Comparison of ENCODE assay signal across 32 cellular contexts in the genomic region with DNA sequence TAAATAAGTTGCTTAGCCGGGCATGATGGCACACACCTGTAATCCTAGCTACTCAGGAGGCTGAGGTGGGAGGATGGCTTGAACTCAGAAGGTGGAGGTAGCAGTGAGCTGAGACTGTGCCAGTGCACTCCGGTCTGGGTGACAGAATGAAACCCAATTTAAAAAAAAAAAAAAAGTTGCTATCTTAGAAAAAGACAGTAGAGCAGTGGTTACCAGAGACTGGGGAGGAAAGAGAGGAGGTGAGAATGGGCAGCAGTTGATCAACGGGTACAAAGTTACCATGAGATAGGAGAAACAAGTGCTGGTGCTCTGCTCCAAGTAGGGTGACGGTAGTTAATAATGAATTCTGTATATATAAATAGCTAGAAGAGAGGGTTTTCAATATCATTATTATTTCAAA. TPM values are rescaled to one million over a fixed set of nuclear protein-coding genes. Genes with fewer than 3 reads are reported as not detected.
DNase-seq lines count a peak whose midpoint lies in the region; ATAC-seq and TF ChIP-seq lines count a peak whose summit lies in the region.
"Had no signal": no experiment of that assay in that cellular context is flagged by ENCODE, and none has a peak within 500 bp of the region (broad histone marks: within the 10 kb centered on the region; RNA-seq: fewer than 3 reads in every experiment).

No MANE protein-coding gene starts in this region.

- peak overlapping the region; percentile 47 for H3K4me3 Mint-ChIP-seq in activated CD4-positive, alpha-beta T cell treated with anti-CD3 and anti-CD28 coated beads, Interleukin-2, amount 10 ng/mL, durations not matched to agents 24 days and 14 days
- H3K4me3 Mint-ChIP-seq in CD4-positive, alpha-beta T cell, result peak overlapping the region; percentile 18
- peak overlapping the region; percentile 43 for H3K4me3 Mint-ChIP-seq in activated CD8-positive, alpha-beta T cell treated with anti-CD3 and anti-CD28 coated beads, Interleukin-2, amount 10 ng/mL, durations not matched to agents 7 days and 5 days
- peak overlapping the region; percentile 49 to 81 (median 72) for H3K4me3 Mint-ChIP-seq in immature natural killer cell

- DNase-seq in activated CD4-positive, alpha-beta T cell treated with anti-CD3 and anti-CD28 coated beads, Interleukin-2, amount 10 ng/mL, durations not matched to agents 24 days and 14 days, result no peak
- DNase-seq in activated CD4-positive, alpha-beta T cell treated with anti-CD3 and anti-CD28 coated beads for 1 hour, result no peak
- no peak for DNase-seq in CD4-positive, alpha-beta T cell
- DNase-seq in activated CD8-positive, alpha-beta T cell treated with anti-CD3 and anti-CD28 coated beads, Interleukin-2, amount 10 ng/mL, durations not matched to agents 7 days and 5 days, result no peak
- peak in 1 of 3 donors; percentile 47 for DNase-seq in immature natural killer cell
- no peak for DNase-seq in NCI-H748 (lab: John Stamatoyannopoulos, UW; ENCODE audit: unreplicated experiment)
- DNase-seq: 8988T; activated CD4-positive, alpha-beta T cell treated with anti-CD3 and anti-CD28 coated beads for 4 hours; activated effector memory CD4-positive, alpha-beta T cell treated with Interleukin-2 at 50 U/mL for 16 hours; brain microvascular endothelial cell; HCEC 1CT; hypothalamus; mammary epithelial cell; NCI-H1436 treated with DMSO at 0.1 percent for 48 hours; NCI-H2081 treated with DMSO at 0.1 percent for 48 hours; NCI-H2227 treated with DMSO at 0.1 percent for 48 hours; NCI-H748 treated with DMSO at 0.1 percent for 48 hours; posterior cingulate gyrus; right cardiac atrium; SHP77; stimulated activated naive CD8-positive, alpha-beta T cell treated with anti-CD3 and anti-CD28 coated beads, Interleukin-15, Interleukin-2, amounts not matched to agents 100 U/mL and 50 U/mL, for 24 hours; T-helper 9 cell had no signal

- H3K9me3 ChIP-seq in CD4-positive, alpha-beta T cell (ENCODE audit: control insufficient read depth, low read length), result no peaks in the 10 kb centered on the region
- H3K9me3 ChIP-seq: thoracic aorta had no signal

- no peaks in the 10 kb centered on the region for H3K27me3 ChIP-seq in CD4-positive, alpha-beta T cell (ENCODE audit: control insufficient read depth, insufficient read depth, low read length)

- H3K27me3 Mint-ChIP-seq in activated CD4-positive, alpha-beta T cell treated with anti-CD3 and anti-CD28 coated beads, Interleukin-2, amount 10 ng/mL, durations not matched to agents 24 days and 14 days, result peaks cover 37% of the 10 kb centered on the region
- no peaks in the 10 kb centered on the region for H3K27me3 Mint-ChIP-seq in CD4-positive, alpha-beta T cell
- H3K27me3 Mint-ChIP-seq in activated CD8-positive, alpha-beta T cell treated with anti-CD3 and anti-CD28 coated beads, Interleukin-2, amount 10 ng/mL, durations not matched to agents 7 days and 5 days (ENCODE audit: low read depth), result peaks cover 2% of the 10 kb centered on the region
- H3K27me3 Mint-ChIP-seq in immature natural killer cell (ENCODE audit: low read depth in 3 of 3), result peaks cover 0 to 3% (median under 1%) of the 10 kb centered on the region in 3 donors
- H3K27me3 Mint-ChIP-seq: IgD-negative memory B cell had no signal

- no peak for TF ChIP-seq CTCF in CD4-positive, alpha-beta T cell (IDR thresholded peaks at IDR 0.05)

- POLR2A ChIA-PET in CD4-positive, alpha-beta T cell (lab: Charles Lee), result no interaction called here
- POLR2A ChIA-PET in activated CD8-positive, alpha-beta T cell treated with anti-CD3 and anti-CD28 coated beads, Interleukin-2, amount 10 ng/mL, durations not matched to agents 7 days and 5 days (lab: Charles Lee), result interaction anchor here (1.7 to 3.3 kb wide), 2 partner anchors 16 to 69 kb away, joined by 9 to 23 read pairs; partner anchors contain the start of gene CCR5

- no peak for ATAC-seq in CD4-positive, alpha-beta T cell (ENCODE audit: poor library complexity)
- ATAC-seq in activated CD8-positive, alpha-beta T cell treated with anti-CD3 and anti-CD28 coated beads, Interleukin-2, amount 10 ng/mL, durations not matched to agents 7 days and 5 days, result peak; percentile 21
- ATAC-seq in HG03196 (IDR thresholded peaks at IDR 0.05; ENCODE audit: unreplicated experiment) (no peak), GM19351 (IDR thresholded peaks at IDR 0.05; ENCODE audit: unreplicated experiment) (no peak)
- ATAC-seq: Panc1, right cardiac atrium had no signal

- H3K9me3 Mint-ChIP-seq in activated CD4-positive, alpha-beta T cell treated with anti-CD3 and anti-CD28 coated beads, Interleukin-2, amount 10 ng/mL, durations not matched to agents 24 days and 14 days, result peaks cover 17% of the 10 kb centered on the region
- H3K9me3 Mint-ChIP-seq in CD4-positive, alpha-beta T cell, result no peaks in the 10 kb centered on the region
- H3K9me3 Mint-ChIP-seq in activated CD8-positive, alpha-beta T cell treated with anti-CD3 and anti-CD28 coated beads, Interleukin-2, amount 10 ng/mL, durations not matched to agents 7 days and 5 days (ENCODE audit: insufficient read depth), result peaks cover 8% of the 10 kb centered on the region
- peaks cover 0 to 2% (median 0%) of the 10 kb centered on the region in 6 donors for H3K9me3 Mint-ChIP-seq in immature natural killer cell
- H3K9me3 Mint-ChIP-seq: IgD-negative memory B cell had no signal

- CTCF ChIA-PET in CD4-positive, alpha-beta T cell (lab: Charles Lee), result interaction anchor here (1.4 kb wide), 1 partner anchor 77 kb away, joined by 10 read pairs; no protein-coding TSS in a partner anchor
- CTCF ChIA-PET in activated CD8-positive, alpha-beta T cell treated with anti-CD3 and anti-CD28 coated beads, Interleukin-2, amount 10 ng/mL, durations not matched to agents 7 days and 5 days (lab: Charles Lee), result interaction anchor here (1.4 to 10.1 kb wide), 6 partner anchors 11 to 275 kb away, joined by 4 to 198 read pairs (median 13); partner anchors contain the start of gene CCR5

- intact Hi-C loops in activated CD4-positive, alpha-beta T cell treated with anti-CD3 and anti-CD28 coated beads, Interleukin-2, amount 10 ng/mL, durations not matched to agents 24 days and 14 days (cut with micrococcal nuclease), result loop anchor here (2.0 to 5.0 kb wide), 3 partner anchors 54 to 256 kb away; no protein-coding TSS in a partner anchor
- intact Hi-C loops in CD4-positive, alpha-beta T cell (cut with DNase I, micrococcal nuclease), result no loop called here

- no peak overlapping the region for H3K27ac ChIP-seq in CD4-positive, alpha-beta T cell (ENCODE audit: low read depth, low read length)
- H3K27ac ChIP-seq: brain microvascular endothelial cell, C4-2B, thoracic aorta had no signal

- peak overlapping the region; percentile 70 for H3K27ac Mint-ChIP-seq in activated CD4-positive, alpha-beta T cell treated with anti-CD3 and anti-CD28 coated beads, Interleukin-2, amount 10 ng/mL, durations not matched to agents 24 days and 14 days
- peak overlapping the region; percentile 16 for H3K27ac Mint-ChIP-seq in CD4-positive, alpha-beta T cell
- peak overlapping the region; percentile 73 for H3K27ac Mint-ChIP-seq in activated CD8-positive, alpha-beta T cell treated with anti-CD3 and anti-CD28 coated beads, Interleukin-2, amount 10 ng/mL, durations not matched to agents 7 days and 5 days
- H3K27ac Mint-ChIP-seq in immature natural killer cell, result peak overlapping the region; percentile 39 to 82 (median 64)
- H3K27ac Mint-ChIP-seq: IgD-negative memory B cell had no signal

- peaks cover 82% of the 10 kb centered on the region for H3K4me1 Mint-ChIP-seq in activated CD4-positive, alpha-beta T cell treated with anti-CD3 and anti-CD28 coated beads, Interleukin-2, amount 10 ng/mL, durations not matched to agents 24 days and 14 days
- peaks cover 68% of the 10 kb centered on the region for H3K4me1 Mint-ChIP-seq in CD4-positive, alpha-beta T cell (ENCODE audit: low read depth)
- peaks cover 97% of the 10 kb centered on the region for H3K4me1 Mint-ChIP-seq in activated CD8-positive, alpha-beta T cell treated with anti-CD3 and anti-CD28 coated beads, Interleukin-2, amount 10 ng/mL, durations not matched to agents 7 days and 5 days (ENCODE audit: low read depth)
- peaks cover 80 to 90% of the 10 kb centered on the region in 2 donors for H3K4me1 Mint-ChIP-seq in immature natural killer cell

- peaks cover 17% of the 10 kb centered on the region for H3K36me3 Mint-ChIP-seq in activated CD4-positive, alpha-beta T cell treated with anti-CD3 and anti-CD28 coated beads, Interleukin-2, amount 10 ng/mL, durations not matched to agents 24 days and 14 days (ENCODE audit: low read depth)
- no peaks in the 10 kb centered on the region for H3K36me3 Mint-ChIP-seq in CD4-positive, alpha-beta T cell (ENCODE audit: low read depth)
- peaks cover 58% of the 10 kb centered on the region for H3K36me3 Mint-ChIP-seq in activated CD8-positive, alpha-beta T cell treated with anti-CD3 and anti-CD28 coated beads, Interleukin-2, amount 10 ng/mL, durations not matched to agents 7 days and 5 days (ENCODE audit: low read depth)
- H3K36me3 Mint-ChIP-seq in immature natural killer cell, result peaks cover 0 to 8% (median 0%) of the 10 kb centered on the region in 3 donors

RNA-seq across cellular contexts. Expression of gene CCR2, which starts 0.8 kb away (rescaled TPM):
- total RNA-seq in activated CD4-positive, alpha-beta T cell treated with anti-CD3 and anti-CD28 coated beads, Interleukin-2, amount 10 ng/mL, durations not matched to agents 24 days and 14 days, result 6.1 and 6.8 TPM in 2 replicates
- 1 to 10 TPM in 1 of 2 experiments, under 1 TPM in 1; 0.99 to 1.0 TPM for total RNA-seq in CD4-positive, alpha-beta T cell
- 10 to 100 TPM; 70.8 to 70.9 TPM for total RNA-seq in activated CD8-positive, alpha-beta T cell treated with anti-CD3 and anti-CD28 coated beads, Interleukin-2, amount 10 ng/mL, durations not matched to agents 7 days and 5 days
- 10 to 100 TPM in 1 of 3 donors, 1 to 10 TPM in 2; 3.5 to 10.8 (median 6.7) TPM for polyA plus RNA-seq in immature natural killer cell
- total RNA-seq: Daoy, glomerular endothelial cell, HT-29, mammary epithelial cell, smooth muscle cell had no signal
- polyA plus RNA-seq: mammary epithelial cell, smooth muscle cell had no signal

RNA-seq across cellular contexts. Expression of gene CCR5, which starts 17.7 kb away (rescaled TPM):
- 1.7 and 2.3 TPM in 2 replicates for total RNA-seq in activated CD4-positive, alpha-beta T cell treated with anti-CD3 and anti-CD28 coated beads, Interleukin-2, amount 10 ng/mL, durations not matched to agents 24 days and 14 days
- 1 to 10 TPM; 1.1 to 1.4 TPM for total RNA-seq in CD4-positive, alpha-beta T cell
- total RNA-seq in activated CD8-positive, alpha-beta T cell treated with anti-CD3 and anti-CD28 coated beads, Interleukin-2, amount 10 ng/mL, durations not matched to agents 7 days and 5 days, result 10 to 100 TPM; 38.4 to 38.8 TPM
- polyA plus RNA-seq in immature natural killer cell, result 1 to 10 TPM in 2 of 3 donors, not detected in 1; 1.4 to 4.2 TPM
- total RNA-seq: Daoy, glomerular endothelial cell, HT-29, mammary epithelial cell, smooth muscle cell had no signal
- polyA plus RNA-seq: IgD-negative memory B cell, mammary epithelial cell, smooth muscle cell had no signal

RNA-seq across cellular contexts. Expression of gene CCRL2, which starts 54.0 kb away (rescaled TPM):
- 1.7 and 1.9 TPM in 2 replicates for total RNA-seq in activated CD4-positive, alpha-beta T cell treated with anti-CD3 and anti-CD28 coated beads, Interleukin-2, amount 10 ng/mL, durations not matched to agents 24 days and 14 days
- 1 to 10 TPM; 4.3 to 4.5 TPM for total RNA-seq in CD4-positive, alpha-beta T cell
- total RNA-seq in activated CD8-positive, alpha-beta T cell treated with anti-CD3 and anti-CD28 coated beads, Interleukin-2, amount 10 ng/mL, durations not matched to agents 7 days and 5 days, result 10 to 100 TPM; 10.1 to 11.2 TPM
- 1 to 10 TPM; 1.3 to 2.0 (median 1.4) TPM for polyA plus RNA-seq in immature natural killer cell
- total RNA-seq: mammary epithelial cell, smooth muscle cell had no signal
- polyA plus RNA-seq: mammary epithelial cell, smooth muscle cell had no signal

Comparison
In these comparisons a context has a peak if more than half of its experiments do, and no peak if none do; other contexts are left out.
1. H3K27ac Mint-ChIP-seq: peak in every context shown above with its lines; median percentile 73 in activated CD8-positive, alpha-beta T cell treated with anti-CD3 and anti-CD28 coated beads, Interleukin-2, amount 10 ng/mL, durations not matched to agents 7 days and 5 days; 70 in activated CD4-positive, alpha-beta T cell treated with anti-CD3 and anti-CD28 coated beads, Interleukin-2, amount 10 ng/mL, durations not matched to agents 24 days and 14 days; 64 in immature natural killer cell; 16 in CD4-positive, alpha-beta T cell.
2. H3K4me3 Mint-ChIP-seq: peak in every context shown above with its lines; median percentile 72 in immature natural killer cell; 47 in activated CD4-positive, alpha-beta T cell treated with anti-CD3 and anti-CD28 coated beads, Interleukin-2, amount 10 ng/mL, durations not matched to agents 24 days and 14 days; 43 in activated CD8-positive, alpha-beta T cell treated with anti-CD3 and anti-CD28 coated beads, Interleukin-2, amount 10 ng/mL, durations not matched to agents 7 days and 5 days; 18 in CD4-positive, alpha-beta T cell.
3. RNA of gene CCR5, which starts 17.7 kb away (total RNA-seq): 38.4 to 38.8 TPM in activated CD8-positive, alpha-beta T cell treated with anti-CD3 and anti-CD28 coated beads, Interleukin-2, amount 10 ng/mL, durations not matched to agents 7 days and 5 days; 1.7 to 2.3 TPM in activated CD4-positive, alpha-beta T cell treated with anti-CD3 and anti-CD28 coated beads, Interleukin-2, amount 10 ng/mL, durations not matched to agents 24 days and 14 days and 1.1 to 1.4 TPM in CD4-positive, alpha-beta T cell; every median in the first group is over 10 times any median in the second.